In the genomic region with DNA sequence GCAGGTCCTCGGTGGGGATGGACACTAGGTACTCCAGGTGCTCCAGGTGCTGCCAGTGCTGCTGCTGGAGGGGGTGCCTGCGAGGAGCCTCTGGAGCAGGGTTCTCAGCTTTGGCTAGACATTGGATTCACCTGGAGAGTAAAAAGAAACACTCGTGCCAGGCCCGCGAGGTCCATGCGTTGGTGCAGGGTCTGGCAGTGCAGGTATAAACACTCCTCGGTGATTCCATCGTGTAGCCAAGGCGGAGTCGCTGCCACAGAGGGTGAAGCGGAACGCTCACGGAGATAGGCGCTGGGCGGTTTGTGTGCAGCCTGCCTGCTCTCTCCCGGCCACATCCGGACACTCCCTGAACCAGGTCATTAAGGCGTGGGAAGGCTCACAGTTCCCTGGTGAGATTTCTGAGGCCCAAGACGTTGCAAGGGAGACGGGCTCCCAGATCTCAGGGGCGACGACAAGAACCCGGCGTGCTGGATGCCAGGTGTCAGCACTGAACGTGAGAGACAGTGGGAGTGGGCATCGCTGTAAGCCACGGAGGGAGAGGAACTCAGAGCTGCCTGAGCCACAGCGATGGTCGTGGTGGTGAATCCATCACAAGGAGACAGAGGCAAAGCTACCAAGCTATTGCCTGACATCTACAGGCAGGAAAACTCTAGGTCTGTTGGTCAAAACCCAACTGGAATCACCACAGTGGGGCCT, we compare ENCODE assay signal across 2 cellular contexts.
TF ChIP-seq lines count a peak whose summit lies in the region.

No MANE protein-coding gene starts in this region.

TF ChIP-seq in SK-N-SH, 30 proteins besides CTCF, POLR2A, EP300 and RAD21 (continued from another document):
- TF ChIP-seq GATA2 (CRISPR knock-in tag; IDR thresholded peaks at IDR 0.05) (no peak), MEF2A (IDR thresholded peaks at IDR 0.05; ENCODE audit: borderline replicate concordance, low read depth) (no peak), CHD2 (IDR thresholded peaks at IDR 0.05; ENCODE audit: low read length, partially characterized antibody) (no peak), NFIC (IDR thresholded peaks at IDR 0.05; ENCODE audit: borderline replicate concordance) (no peak), TAF1 (IDR thresholded peaks at IDR 0.05; ENCODE audit: borderline replicate concordance, low read depth, low read length) (no peak), NRF1 (IDR thresholded peaks at IDR 0.05; ENCODE audit: low read depth, low read length) (no peak), FOXJ3 (CRISPR knock-in tag; IDR thresholded peaks at IDR 0.05) (no peak), FOXM1 (IDR thresholded peaks at IDR 0.05; ENCODE audit: low read depth) (no peak), EZH2phosphoT487 (IDR thresholded peaks at IDR 0.05; ENCODE audit: borderline replicate concordance, low read depth) (no peak)
- TF ChIP-seq, protein P1, sequence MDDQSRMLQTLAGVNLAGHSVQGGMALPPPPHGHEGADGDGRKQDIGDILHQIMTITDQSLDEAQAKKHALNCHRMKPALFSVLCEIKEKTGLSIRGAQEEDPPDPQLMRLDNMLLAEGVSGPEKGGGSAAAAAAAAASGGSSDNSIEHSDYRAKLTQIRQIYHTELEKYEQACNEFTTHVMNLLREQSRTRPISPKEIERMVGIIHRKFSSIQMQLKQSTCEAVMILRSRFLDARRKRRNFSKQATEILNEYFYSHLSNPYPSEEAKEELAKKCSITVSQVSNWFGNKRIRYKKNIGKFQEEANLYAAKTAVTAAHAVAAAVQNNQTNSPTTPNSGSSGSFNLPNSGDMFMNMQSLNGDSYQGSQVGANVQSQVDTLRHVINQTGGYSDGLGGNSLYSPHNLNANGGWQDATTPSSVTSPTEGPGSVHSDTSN (IDR thresholded peaks at IDR 0.05): no peak
- TF ChIP-seq, protein P2, sequence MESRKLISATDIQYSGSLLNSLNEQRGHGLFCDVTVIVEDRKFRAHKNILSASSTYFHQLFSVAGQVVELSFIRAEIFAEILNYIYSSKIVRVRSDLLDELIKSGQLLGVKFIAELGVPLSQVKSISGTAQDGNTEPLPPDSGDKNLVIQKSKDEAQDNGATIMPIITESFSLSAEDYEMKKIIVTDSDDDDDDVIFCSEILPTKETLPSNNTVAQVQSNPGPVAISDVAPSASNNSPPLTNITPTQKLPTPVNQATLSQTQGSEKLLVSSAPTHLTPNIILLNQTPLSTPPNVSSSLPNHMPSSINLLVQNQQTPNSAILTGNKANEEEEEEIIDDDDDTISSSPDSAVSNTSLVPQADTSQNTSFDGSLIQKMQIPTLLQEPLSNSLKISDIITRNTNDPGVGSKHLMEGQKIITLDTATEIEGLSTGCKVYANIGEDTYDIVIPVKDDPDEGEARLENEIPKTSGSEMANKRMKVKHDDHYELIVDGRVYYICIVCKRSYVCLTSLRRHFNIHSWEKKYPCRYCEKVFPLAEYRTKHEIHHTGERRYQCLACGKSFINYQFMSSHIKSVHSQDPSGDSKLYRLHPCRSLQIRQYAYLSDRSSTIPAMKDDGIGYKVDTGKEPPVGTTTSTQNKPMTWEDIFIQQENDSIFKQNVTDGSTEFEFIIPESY (IDR thresholded peaks at IDR 0.05; ENCODE audit: borderline replicate concordance, low read depth): no peak
- TF ChIP-seq, protein P3, sequence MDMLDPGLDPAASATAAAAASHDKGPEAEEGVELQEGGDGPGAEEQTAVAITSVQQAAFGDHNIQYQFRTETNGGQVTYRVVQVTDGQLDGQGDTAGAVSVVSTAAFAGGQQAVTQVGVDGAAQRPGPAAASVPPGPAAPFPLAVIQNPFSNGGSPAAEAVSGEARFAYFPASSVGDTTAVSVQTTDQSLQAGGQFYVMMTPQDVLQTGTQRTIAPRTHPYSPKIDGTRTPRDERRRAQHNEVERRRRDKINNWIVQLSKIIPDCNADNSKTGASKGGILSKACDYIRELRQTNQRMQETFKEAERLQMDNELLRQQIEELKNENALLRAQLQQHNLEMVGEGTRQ (IDR thresholded peaks at IDR 0.05; ENCODE audit: borderline replicate concordance, low read depth, low read length): no peak

TF ChIP-seq in SK-N-SH treated with all-trans-retinoic acid at 6 μM for 48 hours, 23 proteins besides CTCF, POLR2A, EP300 and RAD21:
- TF ChIP-seq, protein P4, sequence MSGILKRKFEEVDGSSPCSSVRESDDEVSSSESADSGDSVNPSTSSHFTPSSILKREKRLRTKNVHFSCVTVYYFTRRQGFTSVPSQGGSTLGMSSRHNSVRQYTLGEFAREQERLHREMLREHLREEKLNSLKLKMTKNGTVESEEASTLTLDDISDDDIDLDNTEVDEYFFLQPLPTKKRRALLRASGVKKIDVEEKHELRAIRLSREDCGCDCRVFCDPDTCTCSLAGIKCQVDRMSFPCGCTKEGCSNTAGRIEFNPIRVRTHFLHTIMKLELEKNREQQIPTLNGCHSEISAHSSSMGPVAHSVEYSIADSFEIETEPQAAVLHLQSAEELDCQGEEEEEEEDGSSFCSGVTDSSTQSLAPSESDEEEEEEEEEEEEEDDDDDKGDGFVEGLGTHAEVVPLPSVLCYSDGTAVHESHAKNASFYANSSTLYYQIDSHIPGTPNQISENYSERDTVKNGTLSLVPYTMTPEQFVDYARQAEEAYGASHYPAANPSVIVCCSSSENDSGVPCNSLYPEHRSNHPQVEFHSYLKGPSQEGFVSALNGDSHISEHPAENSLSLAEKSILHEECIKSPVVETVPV (CRISPR knock-in tag; IDR thresholded peaks at IDR 0.05): no peak
- TF ChIP-seq GLIS3 (CRISPR knock-in tag; IDR thresholded peaks at IDR 0.05) (no peak), TCF4 (CRISPR knock-in tag; IDR thresholded peaks at IDR 0.05; ENCODE audit: borderline replicate concordance) (no peak), ZNF8 (CRISPR knock-in tag; IDR thresholded peaks at IDR 0.05) (no peak), ZFP30 (CRISPR knock-in tag; IDR thresholded peaks at IDR 0.05) (no peak), RARB (CRISPR knock-in tag; IDR thresholded peaks at IDR 0.05) (no peak), CSDC2 (CRISPR knock-in tag; IDR thresholded peaks at IDR 0.05) (no peak), ISL1 (CRISPR knock-in tag; IDR thresholded peaks at IDR 0.05) (no peak), ZFP3 (CRISPR knock-in tag; IDR thresholded peaks at IDR 0.05) (no peak), ESRRG (CRISPR knock-in tag; IDR thresholded peaks at IDR 0.05) (no peak), BACH2 (CRISPR knock-in tag; IDR thresholded peaks at IDR 0.05; ENCODE audit: borderline replicate concordance) (no peak)
- TF ChIP-seq, protein P5, sequence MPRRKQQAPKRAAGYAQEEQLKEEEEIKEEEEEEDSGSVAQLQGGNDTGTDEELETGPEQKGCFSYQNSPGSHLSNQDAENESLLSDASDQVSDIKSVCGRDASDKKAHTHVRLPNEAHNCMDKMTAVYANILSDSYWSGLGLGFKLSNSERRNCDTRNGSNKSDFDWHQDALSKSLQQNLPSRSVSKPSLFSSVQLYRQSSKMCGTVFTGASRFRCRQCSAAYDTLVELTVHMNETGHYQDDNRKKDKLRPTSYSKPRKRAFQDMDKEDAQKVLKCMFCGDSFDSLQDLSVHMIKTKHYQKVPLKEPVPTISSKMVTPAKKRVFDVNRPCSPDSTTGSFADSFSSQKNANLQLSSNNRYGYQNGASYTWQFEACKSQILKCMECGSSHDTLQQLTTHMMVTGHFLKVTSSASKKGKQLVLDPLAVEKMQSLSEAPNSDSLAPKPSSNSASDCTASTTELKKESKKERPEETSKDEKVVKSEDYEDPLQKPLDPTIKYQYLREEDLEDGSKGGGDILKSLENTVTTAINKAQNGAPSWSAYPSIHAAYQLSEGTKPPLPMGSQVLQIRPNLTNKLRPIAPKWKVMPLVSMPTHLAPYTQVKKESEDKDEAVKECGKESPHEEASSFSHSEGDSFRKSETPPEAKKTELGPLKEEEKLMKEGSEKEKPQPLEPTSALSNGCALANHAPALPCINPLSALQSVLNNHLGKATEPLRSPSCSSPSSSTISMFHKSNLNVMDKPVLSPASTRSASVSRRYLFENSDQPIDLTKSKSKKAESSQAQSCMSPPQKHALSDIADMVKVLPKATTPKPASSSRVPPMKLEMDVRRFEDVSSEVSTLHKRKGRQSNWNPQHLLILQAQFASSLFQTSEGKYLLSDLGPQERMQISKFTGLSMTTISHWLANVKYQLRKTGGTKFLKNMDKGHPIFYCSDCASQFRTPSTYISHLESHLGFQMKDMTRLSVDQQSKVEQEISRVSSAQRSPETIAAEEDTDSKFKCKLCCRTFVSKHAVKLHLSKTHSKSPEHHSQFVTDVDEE (CRISPR knock-in tag; IDR thresholded peaks at IDR 0.05): no peak
- TF ChIP-seq, protein P6, sequence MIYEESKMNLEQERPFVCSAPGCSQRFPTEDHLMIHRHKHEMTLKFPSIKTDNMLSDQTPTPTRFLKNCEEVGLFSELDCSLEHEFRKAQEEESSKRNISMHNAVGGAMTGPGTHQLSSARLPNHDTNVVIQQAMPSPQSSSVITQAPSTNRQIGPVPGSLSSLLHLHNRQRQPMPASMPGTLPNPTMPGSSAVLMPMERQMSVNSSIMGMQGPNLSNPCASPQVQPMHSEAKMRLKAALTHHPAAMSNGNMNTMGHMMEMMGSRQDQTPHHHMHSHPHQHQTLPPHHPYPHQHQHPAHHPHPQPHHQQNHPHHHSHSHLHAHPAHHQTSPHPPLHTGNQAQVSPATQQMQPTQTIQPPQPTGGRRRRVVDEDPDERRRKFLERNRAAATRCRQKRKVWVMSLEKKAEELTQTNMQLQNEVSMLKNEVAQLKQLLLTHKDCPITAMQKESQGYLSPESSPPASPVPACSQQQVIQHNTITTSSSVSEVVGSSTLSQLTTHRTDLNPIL (CRISPR knock-in tag; IDR thresholded peaks at IDR 0.05; ENCODE audit: low read depth): no peak
- TF ChIP-seq, protein P7, sequence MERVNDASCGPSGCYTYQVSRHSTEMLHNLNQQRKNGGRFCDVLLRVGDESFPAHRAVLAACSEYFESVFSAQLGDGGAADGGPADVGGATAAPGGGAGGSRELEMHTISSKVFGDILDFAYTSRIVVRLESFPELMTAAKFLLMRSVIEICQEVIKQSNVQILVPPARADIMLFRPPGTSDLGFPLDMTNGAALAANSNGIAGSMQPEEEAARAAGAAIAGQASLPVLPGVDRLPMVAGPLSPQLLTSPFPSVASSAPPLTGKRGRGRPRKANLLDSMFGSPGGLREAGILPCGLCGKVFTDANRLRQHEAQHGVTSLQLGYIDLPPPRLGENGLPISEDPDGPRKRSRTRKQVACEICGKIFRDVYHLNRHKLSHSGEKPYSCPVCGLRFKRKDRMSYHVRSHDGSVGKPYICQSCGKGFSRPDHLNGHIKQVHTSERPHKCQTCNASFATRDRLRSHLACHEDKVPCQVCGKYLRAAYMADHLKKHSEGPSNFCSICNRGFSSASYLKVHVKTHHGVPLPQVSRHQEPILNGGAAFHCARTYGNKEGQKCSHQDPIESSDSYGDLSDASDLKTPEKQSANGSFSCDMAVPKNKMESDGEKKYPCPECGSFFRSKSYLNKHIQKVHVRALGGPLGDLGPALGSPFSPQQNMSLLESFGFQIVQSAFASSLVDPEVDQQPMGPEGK (CRISPR knock-in tag; IDR thresholded peaks at IDR 0.05; ENCODE audit: borderline replicate concordance): no peak
